11 cellular contexts compared by ENCODE assay signal in the genomic region with DNA sequence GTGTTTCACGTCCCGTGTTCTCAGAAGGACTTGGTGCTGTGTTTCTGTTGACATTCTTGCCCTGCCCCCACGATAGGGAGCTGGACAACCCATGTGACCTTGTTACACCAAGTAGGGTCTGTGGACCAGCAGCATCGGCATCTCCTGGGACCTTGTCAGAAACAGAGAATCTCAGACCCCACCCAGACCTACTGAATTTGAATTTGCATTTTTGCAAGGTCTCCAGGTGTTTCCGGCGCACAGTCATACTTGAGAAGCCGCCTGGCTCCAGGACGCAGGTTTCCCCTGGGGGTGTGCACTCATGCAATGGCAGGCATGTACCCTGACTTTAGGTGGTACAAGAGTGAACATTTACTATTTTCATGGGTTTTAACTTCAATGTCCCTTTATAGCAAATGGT.
DNase-seq lines count a peak whose midpoint lies in the region; ATAC-seq lines count a peak whose summit lies in the region.
"Had no signal": no experiment of that assay in that cellular context is flagged by ENCODE, and none has a peak within 500 bp of the region (broad histone marks: within the 10 kb centered on the region; RNA-seq: fewer than 3 reads in every experiment).

No MANE protein-coding gene starts in this region.

- H3K4me1 Mint-ChIP-seq in stimulated activated naive B cell treated with anti-CD40 and anti-IgM and Interleukin-4, amounts not matched to agents 10 μg/mL and 1 μg/mL and 100 μg/mL, for 72 hours, result peaks cover 27 to 33% of the 10 kb centered on the region in 2 donors
- H3K4me1 Mint-ChIP-seq in activated naive CD4-positive, alpha-beta T cell treated with anti-CD3 and anti-CD28 coated beads for 36 hours (ENCODE audit: low read depth), result no peaks in the 10 kb centered on the region
- H3K4me1 Mint-ChIP-seq: activated CD4-positive, alpha-beta T cell treated with anti-CD3 and anti-CD28 coated beads, Interleukin-2, amount 10 ng/mL, durations not matched to agents 7 days and 5 days had no signal

- intact Hi-C loops in activated naive CD4-positive, alpha-beta T cell treated with anti-CD3 and anti-CD28 coated beads for 36 hours (cut with micrococcal nuclease), result loop anchor here (10.0 kb wide), 1 partner anchor 225 kb away; no protein-coding TSS in a partner anchor

- H3K36me3 Mint-ChIP-seq in stimulated activated naive B cell treated with anti-CD40 and anti-IgM and Interleukin-4, amounts not matched to agents 10 μg/mL and 1 μg/mL and 100 μg/mL, for 72 hours, result no peaks in the 10 kb centered on the region
- no peaks in the 10 kb centered on the region for H3K36me3 Mint-ChIP-seq in activated naive CD4-positive, alpha-beta T cell treated with anti-CD3 and anti-CD28 coated beads for 36 hours (ENCODE audit: low read depth)

- H3K4me3 Mint-ChIP-seq in stimulated activated naive B cell treated with anti-CD40 and anti-IgM and Interleukin-4, amounts not matched to agents 10 μg/mL and 1 μg/mL and 100 μg/mL, for 72 hours, result peak overlapping the region in 1 of 2 donors; percentile 39
- H3K4me3 Mint-ChIP-seq in activated naive CD4-positive, alpha-beta T cell treated with anti-CD3 and anti-CD28 coated beads for 36 hours, result no peak overlapping the region
- H3K4me3 Mint-ChIP-seq: activated CD4-positive, alpha-beta T cell treated with anti-CD3 and anti-CD28 coated beads, Interleukin-2, amount 10 ng/mL, durations not matched to agents 7 days and 5 days had no signal

- no peak overlapping the region for H3K27ac Mint-ChIP-seq in stimulated activated naive B cell treated with anti-CD40 and anti-IgM and Interleukin-4, amounts not matched to agents 10 μg/mL and 1 μg/mL and 100 μg/mL, for 72 hours
- H3K27ac Mint-ChIP-seq in activated naive CD4-positive, alpha-beta T cell treated with anti-CD3 and anti-CD28 coated beads for 36 hours, result no peak overlapping the region
- H3K27ac Mint-ChIP-seq: activated CD4-positive, alpha-beta T cell treated with anti-CD3 and anti-CD28 coated beads, Interleukin-2, amount 10 ng/mL, durations not matched to agents 7 days and 5 days had no signal

- peak; percentile 1 for DNase-seq in NCI-H1436 (lab: John Stamatoyannopoulos, UW)
- DNase-seq in NCI-H1436 treated with DMSO at 0.1 percent for 48 hours (lab: John Stamatoyannopoulos, UW), result no peak
- DNase-seq in stimulated activated naive B cell treated with anti-CD40 and anti-IgM and Interleukin-4, amounts not matched to agents 10 μg/mL and 1 μg/mL and 100 μg/mL, for 72 hours, result peak; percentile 65
- no peak for DNase-seq in activated naive CD4-positive, alpha-beta T cell treated with anti-CD3 and anti-CD28 coated beads for 36 hours
- DNase-seq in T-helper 9 cell, result no peak
- no peak for DNase-seq in NCI-H82 treated with DMSO at 0.1 percent for 48 hours (lab: John Stamatoyannopoulos, UW; ENCODE audit: unreplicated experiment)
- DNase-seq: activated CD4-positive, alpha-beta T cell treated with anti-CD3 and anti-CD28 coated beads, Interleukin-2, amount 10 ng/mL, durations not matched to agents 7 days and 5 days; amygdala; Right ventricle myocardium superior had no signal

- peak; percentile 74 for ATAC-seq in HG02610 (IDR thresholded peaks at IDR 0.05; ENCODE audit: unreplicated experiment)
- peak; percentile 91 for ATAC-seq in HG03460 (IDR thresholded peaks at IDR 0.05; ENCODE audit: unreplicated experiment)
- peak; percentile 80 to 84 for ATAC-seq in stimulated activated naive B cell treated with anti-CD40 and anti-IgM and Interleukin-4, amounts not matched to agents 10 μg/mL and 1 μg/mL and 100 μg/mL, for 72 hours (replicated peaks)

- CTCF ChIA-PET in activated naive CD4-positive, alpha-beta T cell treated with anti-CD3 and anti-CD28 coated beads for 36 hours (lab: Charles Lee), result interaction anchor here (0.5 kb wide), 1 partner anchor 609 kb away, joined by 3 read pairs; no protein-coding TSS in a partner anchor

- peaks cover 48 to 66% of the 10 kb centered on the region in 2 donors for H3K27me3 Mint-ChIP-seq in stimulated activated naive B cell treated with anti-CD40 and anti-IgM and Interleukin-4, amounts not matched to agents 10 μg/mL and 1 μg/mL and 100 μg/mL, for 72 hours
- peaks cover 12% of the 10 kb centered on the region for H3K27me3 Mint-ChIP-seq in activated naive CD4-positive, alpha-beta T cell treated with anti-CD3 and anti-CD28 coated beads for 36 hours (ENCODE audit: low read depth)

- peaks cover 0 to 2% of the 10 kb centered on the region in 2 donors for H3K9me3 Mint-ChIP-seq in stimulated activated naive B cell treated with anti-CD40 and anti-IgM and Interleukin-4, amounts not matched to agents 10 μg/mL and 1 μg/mL and 100 μg/mL, for 72 hours
- H3K9me3 Mint-ChIP-seq in activated naive CD4-positive, alpha-beta T cell treated with anti-CD3 and anti-CD28 coated beads for 36 hours, result no peaks in the 10 kb centered on the region
- H3K9me3 Mint-ChIP-seq: activated CD4-positive, alpha-beta T cell treated with anti-CD3 and anti-CD28 coated beads, Interleukin-2, amount 10 ng/mL, durations not matched to agents 7 days and 5 days had no signal

Comparison
In these comparisons a context has a peak if more than half of its experiments do, and no peak if none do; other contexts are left out.
1. DNase-seq: peak in NCI-H1436 (single experiment) and stimulated activated naive B cell treated with anti-CD40 and anti-IgM and Interleukin-4, amounts not matched to agents 10 μg/mL and 1 μg/mL and 100 μg/mL, for 72 hours (single experiment); none in NCI-H1436 treated with DMSO at 0.1 percent for 48 hours (single experiment), activated naive CD4-positive, alpha-beta T cell treated with anti-CD3 and anti-CD28 coated beads for 36 hours (single experiment), T-helper 9 cell (single experiment) and NCI-H82 treated with DMSO at 0.1 percent for 48 hours (single experiment).
2. Peak in every context shown above with its lines, with median percentiles within 50 percentile points of each other: ATAC-seq.